In genomic region chr17:29036584-29036983, GRCh38 we compare ENCODE assay signal across 18 cellular contexts. TPM values are rescaled to one million over a fixed set of nuclear protein-coding genes. Genes with fewer than 3 reads are reported as not detected.
"Had no signal": no experiment of that assay in that cellular context is flagged by ENCODE, and none has a peak within 500 bp of the region (broad histone marks: within the 10 kb centered on the region; RNA-seq: fewer than 3 reads in every experiment).

No MANE protein-coding gene starts in this region.

- H3K79me2 ChIP-seq: parathyroid adenoma had no signal

- H3K9ac ChIP-seq: parathyroid adenoma had no signal

- H3K27ac Mint-ChIP-seq: activated naive CD4-positive, alpha-beta T cell treated with anti-CD3 and anti-CD28 coated beads, Interleukin-2, amount 50 U/mL, for 72 hours; dendritic cell treated with granulocyte-macrophage colony-stimulating factor and Interleukin-4, amounts not matched to agents 40 ng/mL and 50 ng/mL, for 4 days; natural killer cell had no signal

- ATAC-seq: activated CD4-positive, CD25-positive, alpha-beta regulatory T cell treated with anti-CD3 and anti-CD28 coated beads, Interleukin-2, amount 50 U/mL, for 24 hours; activated naive CD4-positive, alpha-beta T cell treated with anti-CD3 and anti-CD28 coated beads, Interleukin-2, amount 50 U/mL, for 72 hours; lower lobe of right lung; natural killer cell had no signal

- H3K27me3 ChIP-seq: thyroid gland had no signal

- H3K4me3 Mint-ChIP-seq: activated T-cell treated with anti-CD3 and anti-CD28 coated beads, Interleukin-2, amount 50 U/mL, for 4 hours; dendritic cell treated with granulocyte-macrophage colony-stimulating factor and Interleukin-4, amounts not matched to agents 40 ng/mL and 50 ng/mL, for 4 days; natural killer cell had no signal

- H3K4me3 ChIP-seq: esophagus squamous epithelium, lower lobe of right lung, thyroid gland had no signal

- H3K4me1 Mint-ChIP-seq: natural killer cell had no signal

- H3K36me3 ChIP-seq: esophagus squamous epithelium, lower lobe of right lung, thyroid gland had no signal

- H2AFZ ChIP-seq: parathyroid adenoma had no signal

- H3K9me3 ChIP-seq: lower lobe of right lung, thyroid gland had no signal

- DNase-seq: activated CD4-positive, alpha-beta T cell treated with anti-CD3 and anti-CD28 coated beads, Interleukin-2, amount 50 U/mL, for 1 hour; activated CD8-positive, alpha-beta memory T cell treated with anti-CD3 and anti-CD28 coated beads, Interleukin-2, amount 50 U/mL, for 4 hours; activated effector memory CD4-positive, alpha-beta T cell treated with Interleukin-2 at 50 U/mL for 16 hours; activated T-cell treated with anti-CD3 and anti-CD28 coated beads, Interleukin-2, amount 50 U/mL, for 4 hours; effector CD8-positive, alpha-beta T cell; esophagus squamous epithelium; lower lobe of right lung; natural killer cell; stimulated activated CD8-positive, alpha-beta memory T cell treated with anti-CD3 and anti-CD28 coated beads, Interleukin-4, amount 100 ng/mL, for 48 hours; stimulated activated naive CD4-positive, alpha-beta T cell treated with Interleukin-2 at 50 U/mL for 16 hours; T-helper 9 cell; thyroid gland had no signal

- H3K4me1 ChIP-seq: lower lobe of right lung, parathyroid adenoma, thyroid gland had no signal

- H3K27ac ChIP-seq: esophagus squamous epithelium, lower lobe of right lung, parathyroid adenoma, thyroid gland had no signal

RNA-seq across cellular contexts. Expression of gene SEZ6, which starts 30.8 kb away (rescaled TPM):
- total RNA-seq: activated T-cell treated with anti-CD3 and anti-CD28 coated beads, Interleukin-2, amount 50 U/mL, for 4 hours; esophagus squamous epithelium; lower lobe of right lung; subcutaneous adipose tissue; thyroid gland; ureter had no signal
